In the genomic region with DNA sequence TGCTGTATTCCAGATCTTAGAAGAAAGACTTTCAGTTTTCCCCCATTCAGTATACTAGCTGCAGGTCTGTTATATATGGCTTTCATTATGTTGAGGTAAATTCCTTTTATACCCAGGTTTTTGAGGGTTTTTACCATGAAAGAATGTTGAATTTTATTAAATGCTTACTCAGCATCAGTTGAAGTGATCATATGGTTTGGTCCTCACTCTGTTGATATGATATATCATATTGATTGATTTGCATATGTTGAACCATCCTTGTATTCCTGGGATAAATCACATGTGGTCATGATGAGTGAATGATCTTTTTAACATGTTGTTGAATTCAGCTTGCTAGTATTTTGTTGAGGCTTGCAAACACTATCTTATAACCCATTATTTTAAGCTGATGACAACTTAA, we compare ENCODE assay signal across 8 cellular contexts.
"Had no signal": no experiment of that assay in that cellular context is flagged by ENCODE, and none has a peak within 500 bp of the region (broad histone marks: within the 10 kb centered on the region; RNA-seq: fewer than 3 reads in every experiment).

No MANE protein-coding gene starts in this region.

- H3K4me1 ChIP-seq: HAP-1 had no signal

- H2AFZ ChIP-seq: GM23248 had no signal

- H3K27ac ChIP-seq: GM23248 had no signal

- H3K4me3 ChIP-seq: GM23248, HAP-1 had no signal

- H3K36me3 ChIP-seq: HAP-1 had no signal

- H3K9ac ChIP-seq: GM23248 had no signal

- ATAC-seq: HCT116 had no signal

- DNase-seq: GM23248, GOT3, H7, HFFc6, Kasumi-1, KG1 had no signal
